Comparison of ENCODE assay signal across 1 cellular context in genomic region chr10:103578782-103579382, GRCh38.
TF ChIP-seq lines count a peak whose summit lies in the region.

No MANE protein-coding gene starts in this region.

TF ChIP-seq in HepG2, 621 proteins besides CTCF, POLR2A, EP300 and RAD21 (continued from another document and continues in another):
- TF ChIP-seq ZNF687 (CRISPR knock-in tag; IDR thresholded peaks at IDR 0.05) (peak; percentile 91), ZNF777 (CRISPR knock-in tag; IDR thresholded peaks at IDR 0.05) (no peak), RARA (CRISPR knock-in tag; IDR thresholded peaks at IDR 0.05) (peak; percentile 83), NFE2 (CRISPR knock-in tag; IDR thresholded peaks at IDR 0.05) (no peak), NPAS2 (CRISPR knock-in tag; IDR thresholded peaks at IDR 0.05; ENCODE audit: borderline replicate concordance) (no peak), ZSCAN29 (CRISPR knock-in tag; conservative IDR thresholded peaks at IDR 0.05) (peak; percentile 75; the same call in 1 of the 2 replicates), HOXA9 (CRISPR knock-in tag; IDR thresholded peaks at IDR 0.05; ENCODE audit: borderline replicate concordance) (no peak), TMF1 (CRISPR knock-in tag; IDR thresholded peaks at IDR 0.05; ENCODE audit: low read depth) (no peak), POGZ (CRISPR knock-in tag; IDR thresholded peaks at IDR 0.05) (0 out of 2 replicates have a peak, but pooled peaks have one; percentile 20), KDM6A (CRISPR knock-in tag; IDR thresholded peaks at IDR 0.05; ENCODE audit: low read depth) (peak; percentile 64; the same call in 1 of the 2 replicates), ZNF570 (CRISPR knock-in tag; IDR thresholded peaks at IDR 0.05; ENCODE audit: borderline replicate concordance) (no peak), ZFP1 (CRISPR knock-in tag; IDR thresholded peaks at IDR 0.05) (no peak), JDP2 (CRISPR knock-in tag; IDR thresholded peaks at IDR 0.05; ENCODE audit: borderline replicate concordance) (no peak), RARG (CRISPR knock-in tag; IDR thresholded peaks at IDR 0.05; ENCODE audit: low read depth) (no peak), CHD4 (IDR thresholded peaks at IDR 0.05; ENCODE audit: borderline replicate concordance, low read length) (no peak), SMAD1 (CRISPR knock-in tag; IDR thresholded peaks at IDR 0.05; ENCODE audit: borderline replicate concordance, low read depth) (no peak), NR2F1 (CRISPR knock-in tag; IDR thresholded peaks at IDR 0.05) (peak in 1 of 2 experiments; percentile 51; a peak in 1 of 4 replicates), ZNF841 (CRISPR knock-in tag; IDR thresholded peaks at IDR 0.05; ENCODE audit: borderline replicate concordance) (no peak), ZNF839 (CRISPR knock-in tag; IDR thresholded peaks at IDR 0.05; ENCODE audit: borderline replicate concordance) (no peak), GABPA (IDR thresholded peaks at IDR 0.05; ENCODE audit: low read depth, low read length) (no peak), GABPA (CRISPR knock-in tag; IDR thresholded peaks at IDR 0.05; ENCODE audit: low read depth) (no peak), MLX (CRISPR knock-in tag; IDR thresholded peaks at IDR 0.05) (peak; percentile 82), ZUFSP (CRISPR knock-in tag; IDR thresholded peaks at IDR 0.05; ENCODE audit: borderline replicate concordance) (no peak), MAX (IDR thresholded peaks at IDR 0.05) (peak; percentile 56), PLSCR1 (CRISPR knock-in tag; IDR thresholded peaks at IDR 0.05; ENCODE audit: borderline replicate concordance) (no peak), CSRNP2 (CRISPR knock-in tag; conservative IDR thresholded peaks at IDR 0.05; ENCODE audit: low read depth) (no peak), ZNF879 (CRISPR knock-in tag; IDR thresholded peaks at IDR 0.05) (no peak), ZC3H13 (CRISPR knock-in tag; IDR thresholded peaks at IDR 0.05) (no peak), ZNF18 (CRISPR knock-in tag; IDR thresholded peaks at IDR 0.05; ENCODE audit: insufficient replicate concordance) (no peak), EHMT2 (IDR thresholded peaks at IDR 0.05; ENCODE audit: borderline replicate concordance, low read depth, low read length) (no peak), ZNF720 (CRISPR knock-in tag; IDR thresholded peaks at IDR 0.05) (no peak), RFX5 (IDR thresholded peaks at IDR 0.05; ENCODE audit: low read depth, low read length) (no peak), ZHX1 (CRISPR knock-in tag; IDR thresholded peaks at IDR 0.05; ENCODE audit: low read depth) (no peak), TAF1 (CRISPR knock-in tag; IDR thresholded peaks at IDR 0.05) (no peak), NFAT5 (CRISPR knock-in tag; IDR thresholded peaks at IDR 0.05) (no peak), ZFP37 (CRISPR knock-in tag; IDR thresholded peaks at IDR 0.05; ENCODE audit: borderline replicate concordance) (no peak; the same call in 1 of the 2 replicates), NFYB (CRISPR knock-in tag; IDR thresholded peaks at IDR 0.05) (no peak), ZNF138 (CRISPR knock-in tag; IDR thresholded peaks at IDR 0.05; ENCODE audit: low read depth) (no peak), ZNF337 (CRISPR knock-in tag; IDR thresholded peaks at IDR 0.05; ENCODE audit: borderline replicate concordance, low read depth) (0 out of 2 replicates have a peak, but pooled peaks have one; percentile 33), SIX1 (CRISPR knock-in tag; IDR thresholded peaks at IDR 0.05; ENCODE audit: borderline replicate concordance) (no peak), CEBPG (CRISPR knock-in tag; IDR thresholded peaks at IDR 0.05) (no peak), CBFB (CRISPR knock-in tag; IDR thresholded peaks at IDR 0.05) (0 out of 2 replicates have a peak, but pooled peaks have one; percentile 70), ZNF816 (CRISPR knock-in tag; IDR thresholded peaks at IDR 0.05; ENCODE audit: borderline replicate concordance) (no peak), ZNF230 (CRISPR knock-in tag; IDR thresholded peaks at IDR 0.05) (0 out of 2 replicates have a peak, but pooled peaks have one; percentile 63)
